1 cellular context compared by ENCODE assay signal in genomic region chr18:79781331-79781941, GRCh38.
TF ChIP-seq lines count a peak whose summit lies in the region.

No MANE protein-coding gene starts in this region.

TF ChIP-seq in HepG2, 621 proteins besides CTCF, POLR2A, EP300 and RAD21 (continued from another document and continues in another):
- TF ChIP-seq NFKBIZ (CRISPR knock-in tag; IDR thresholded peaks at IDR 0.05) (0 out of 2 replicates have a peak, but pooled peaks have one; percentile 34), FOXO1 (CRISPR knock-in tag; IDR thresholded peaks at IDR 0.05) (no peak), CBX1 (IDR thresholded peaks at IDR 0.05; ENCODE audit: low read depth) (no peak), ZNF747 (CRISPR knock-in tag; IDR thresholded peaks at IDR 0.05; ENCODE audit: borderline replicate concordance) (no peak), HCFC1 (IDR thresholded peaks at IDR 0.05; ENCODE audit: low read depth, low read length) (no peak), TBL1XR1 (IDR thresholded peaks at IDR 0.05; ENCODE audit: borderline replicate concordance, low read length, partially characterized antibody) (no peak), PAWR (CRISPR knock-in tag; IDR thresholded peaks at IDR 0.05; ENCODE audit: borderline replicate concordance) (no peak), ZNF33A (CRISPR knock-in tag; IDR thresholded peaks at IDR 0.05; ENCODE audit: borderline replicate concordance) (no peak), NR2F2 (IDR thresholded peaks at IDR 0.05; ENCODE audit: borderline replicate concordance, low read depth) (no peak), CAMTA2 (CRISPR knock-in tag; IDR thresholded peaks at IDR 0.05; ENCODE audit: borderline replicate concordance) (no peak), ZFP62 (CRISPR knock-in tag; IDR thresholded peaks at IDR 0.05) (no peak), KLF6 (CRISPR knock-in tag; IDR thresholded peaks at IDR 0.05) (peak; percentile 41; the same call in 1 of the 2 replicates), BCL3 (CRISPR knock-in tag; IDR thresholded peaks at IDR 0.05) (no peak), ZNF652 (CRISPR knock-in tag; IDR thresholded peaks at IDR 0.05; ENCODE audit: borderline replicate concordance, low read depth) (no peak), ZNF83 (CRISPR knock-in tag; IDR thresholded peaks at IDR 0.05; ENCODE audit: borderline replicate concordance) (no peak), PLRG1 (conservative IDR thresholded peaks at IDR 0.05) (no peak), ZFX (CRISPR knock-in tag; IDR thresholded peaks at IDR 0.05; ENCODE audit: low read depth) (peak; percentile 47; the same call in 1 of the 2 replicates), ZNF563 (CRISPR knock-in tag; IDR thresholded peaks at IDR 0.05) (no peak), HIVEP1 (CRISPR knock-in tag; IDR thresholded peaks at IDR 0.05) (no peak), PRMT3 (CRISPR knock-in tag; IDR thresholded peaks at IDR 0.05; ENCODE audit: borderline replicate concordance, low read depth) (no peak), ZNF3 (CRISPR knock-in tag; IDR thresholded peaks at IDR 0.05) (no peak), GMEB2 (CRISPR knock-in tag; IDR thresholded peaks at IDR 0.05; ENCODE audit: low read depth) (no peak), BRF2 (CRISPR knock-in tag; IDR thresholded peaks at IDR 0.05) (no peak), BRCA1 (CRISPR knock-in tag; IDR thresholded peaks at IDR 0.05) (no peak), U2AF1 (optimal IDR thresholded peaks at IDR 0.05; ENCODE audit: low read depth, low read length) (no peak), ARNTL (CRISPR knock-in tag; IDR thresholded peaks at IDR 0.05) (no peak), ZNF615 (CRISPR knock-in tag; IDR thresholded peaks at IDR 0.05; ENCODE audit: borderline replicate concordance) (no peak), KDM5A (IDR thresholded peaks at IDR 0.05; ENCODE audit: borderline replicate concordance, low read length) (no peak), MED8 (CRISPR knock-in tag; IDR thresholded peaks at IDR 0.05; ENCODE audit: insufficient replicate concordance) (no peak), ZFP90 (CRISPR knock-in tag; IDR thresholded peaks at IDR 0.05; ENCODE audit: borderline replicate concordance) (no peak), ZNF740 (CRISPR knock-in tag; IDR thresholded peaks at IDR 0.05) (peak; percentile 51; the same call in 1 of the 2 replicates), FOSL2 (CRISPR knock-in tag; IDR thresholded peaks at IDR 0.05) (0 out of 2 replicates have a peak, but pooled peaks have one; percentile 29), ISX (CRISPR knock-in tag; conservative IDR thresholded peaks at IDR 0.05) (no peak), NFIB (CRISPR knock-in tag; IDR thresholded peaks at IDR 0.05; ENCODE audit: borderline replicate concordance) (no peak), ZBTB8A (CRISPR knock-in tag; IDR thresholded peaks at IDR 0.05; ENCODE audit: borderline replicate concordance, low read depth) (no peak), ZGPAT (CRISPR knock-in tag; IDR thresholded peaks at IDR 0.05) (peak; percentile 36; the same call in 1 of the 2 replicates), ZNF724P (CRISPR knock-in tag; IDR thresholded peaks at IDR 0.05; ENCODE audit: borderline replicate concordance) (no peak), NR0B2 (CRISPR knock-in tag; IDR thresholded peaks at IDR 0.05) (no peak), ZNF232 (CRISPR knock-in tag; IDR thresholded peaks at IDR 0.05; ENCODE audit: borderline replicate concordance) (no peak), GATAD1 (CRISPR knock-in tag; IDR thresholded peaks at IDR 0.05) (0 out of 2 replicates have a peak, but pooled peaks have one; percentile 21), GPBP1L1 (CRISPR knock-in tag; IDR thresholded peaks at IDR 0.05) (no peak), TERF1 (CRISPR knock-in tag; IDR thresholded peaks at IDR 0.05) (no peak), ZNF136 (CRISPR knock-in tag; IDR thresholded peaks at IDR 0.05; ENCODE audit: low read depth) (no peak), ELF1 (CRISPR knock-in tag; IDR thresholded peaks at IDR 0.05) (no peak), HMG20A (CRISPR knock-in tag; IDR thresholded peaks at IDR 0.05; ENCODE audit: borderline replicate concordance) (peak; percentile 47; the same call in 1 of the 2 replicates), KAT8 (CRISPR knock-in tag; IDR thresholded peaks at IDR 0.05) (0 out of 2 replicates have a peak, but pooled peaks have one; percentile 30), PBX3 (CRISPR knock-in tag; IDR thresholded peaks at IDR 0.05; ENCODE audit: borderline replicate concordance) (no peak), FOXO4 (CRISPR knock-in tag; conservative IDR thresholded peaks at IDR 0.05) (no peak), ATF4 (CRISPR knock-in tag; IDR thresholded peaks at IDR 0.05) (peak in 1 of 2 experiments; percentile 56; a peak in 2 of 4 replicates), KDM6A (CRISPR knock-in tag; IDR thresholded peaks at IDR 0.05; ENCODE audit: low read depth) (no peak), RARA (CRISPR knock-in tag; IDR thresholded peaks at IDR 0.05) (peak; percentile 68), POLR2G (IDR thresholded peaks at IDR 0.05; ENCODE audit: low read depth, low read length) (no peak), ATF7 (IDR thresholded peaks at IDR 0.05) (no peak), ATF7 (CRISPR knock-in tag; IDR thresholded peaks at IDR 0.05) (no peak), ERF (CRISPR knock-in tag; IDR thresholded peaks at IDR 0.05) (no peak), KDM3A (CRISPR knock-in tag; IDR thresholded peaks at IDR 0.05; ENCODE audit: low read depth) (no peak), CCAR2 (optimal IDR thresholded peaks at IDR 0.05; ENCODE audit: low read depth, low read length) (no peak), RARG (CRISPR knock-in tag; IDR thresholded peaks at IDR 0.05; ENCODE audit: low read depth) (no peak), ZBTB25 (CRISPR knock-in tag; IDR thresholded peaks at IDR 0.05) (0 out of 2 replicates have a peak, but pooled peaks have one; percentile 31)
